Comparison of ENCODE assay signal across 13 cellular contexts in genomic region chr2:219451626-219452360, GRCh38. TPM values are rescaled to one million over a fixed set of nuclear protein-coding genes. Genes with fewer than 3 reads are reported as not detected.
DNase-seq lines count a peak whose midpoint lies in the region; ATAC-seq, FAIRE-seq and TF ChIP-seq lines count a peak whose summit lies in the region.
"Had no signal": no experiment of that assay in that cellular context is flagged by ENCODE, and none has a peak within 500 bp of the region (broad histone marks: within the 10 kb centered on the region; RNA-seq: fewer than 3 reads in every experiment).

No MANE protein-coding gene starts in this region.

- H3K9ac ChIP-seq in HCT116 (ENCODE audit: low read length) (peak overlapping the region; percentile 49), kidney (ENCODE audit: low read length in 2 of 2) (no peak overlapping the region)
- H3K9ac ChIP-seq: neural progenitor cell had no signal

- RAD21 ChIA-PET in HCT116 (lab: Charles Lee; ENCODE audit: low non-redundant PET in 1 of 2, low total read pairs in 2 of 2, uncharacterized antibody in 2 of 2, unreplicated experiment in 2 of 2) = no interaction called here

- H3K79me2 ChIP-seq in HCT116 (ENCODE audit: insufficient read depth, low read length) (no peaks in the 10 kb centered on the region; the same call in 1 of the 2 replicates), hepatocyte (no peaks in the 10 kb centered on the region)

- no TSS peak for BruUV-seq in HCT116 (replicated peaks; lab: Mats Ljungman, UMichigan)

- H3K27ac ChIP-seq in HCT116 (ENCODE audit: low read depth, low read length) (peak overlapping the region; percentile 75), hepatocyte (peak overlapping the region; percentile 84), stomach (peak overlapping the region in 4 of 5 donors; percentile 72 to 95 (median 87)), kidney (ENCODE audit: low read depth in 2 of 2, low read length in 2 of 2) (no peak overlapping the region)
- H3K27ac ChIP-seq: neural progenitor cell had no signal

- H3K9me2 ChIP-seq in HCT116 (ENCODE audit: insufficient read depth) = no peaks in the 10 kb centered on the region
- no peaks in the 10 kb centered on the region for H3K9me2 ChIP-seq in hepatocyte (replicated peaks; ENCODE audit: insufficient read depth)

- no peak for FAIRE-seq in kidney (lab: Jason Lieb, UNC)
- FAIRE-seq: GM12891 had no signal

- no peak for TF ChIP-seq CTCF in HCT116 (IDR thresholded peaks at IDR 0.05 in 2 of 3, conservative IDR thresholded peaks at IDR 0.05 in 1 of 3; ENCODE audit: borderline replicate concordance in 1 of 3, insufficient read depth in 1 of 3, low read depth in 2 of 3, low read length in 2 of 3)
- TF ChIP-seq CTCF in astrocyte of the spinal cord (IDR thresholded peaks at IDR 0.05; ENCODE audit: low read depth, low read length) = no peak
- TF ChIP-seq CTCF in hepatocyte (IDR thresholded peaks at IDR 0.05; ENCODE audit: poor library complexity) = no peak
- TF ChIP-seq CTCF in stomach (IDR thresholded peaks at IDR 0.05) = no peak
- no peak for TF ChIP-seq CTCF in kidney (IDR thresholded peaks at IDR 0.05; ENCODE audit: borderline replicate concordance, extremely low read depth, insufficient read depth)

- WGBS in hepatocyte (ENCODE audit: low lambda C conversion rate, missing lambda C conversion rate) = 93% methylated on average over 19 of the region's 21 CpGs
- WGBS in stomach, 5 donors = 62 to 82% (median 72%) methylated on average over 6 to 21 of the region's 21 CpGs

- H3K4me1 ChIP-seq in HCT116 (ENCODE audit: control insufficient read depth in 1 of 2, insufficient read depth in 2 of 2, low read length in 2 of 2) (peaks cover 26 to 42% of the 10 kb centered on the region in 2 experiments), hepatocyte (ENCODE audit: insufficient read depth) (peaks cover 16% of the 10 kb centered on the region), stomach (peaks cover 11 to 52% (median 20%) of the 10 kb centered on the region in 4 donors), kidney (ENCODE audit: control insufficient read depth in 1 of 2, insufficient read depth in 1 of 2, low read depth in 1 of 2, low read length in 2 of 2) (no peaks in the 10 kb centered on the region)

- CTCF ChIA-PET in HCT116 (lab: Charles Lee) = interaction anchor here (1.5 to 2.8 kb wide), 2 partner anchors 12 to 18 kb away, joined by 4 to 17 read pairs; partner anchors contain the start of gene SPEG

- H3K36me3 ChIP-seq in HCT116 (ENCODE audit: control insufficient read depth in 1 of 2, insufficient read depth in 2 of 2, low read length in 2 of 2) = peaks cover 0 to 4% of the 10 kb centered on the region in 2 experiments; a peak in 1 of 4 replicates
- H3K36me3 ChIP-seq in hepatocyte (replicated peaks; ENCODE audit: insufficient read depth, low read depth) = no peaks in the 10 kb centered on the region
- H3K36me3 ChIP-seq in stomach = no peaks in the 10 kb centered on the region
- H3K36me3 ChIP-seq in kidney (ENCODE audit: control insufficient read depth in 1 of 2, insufficient read depth in 2 of 2, low read length in 2 of 2) = no peaks in the 10 kb centered on the region
- H3K36me3 ChIP-seq: neural progenitor cell had no signal

- H2AFZ ChIP-seq in HCT116 (ENCODE audit: low read depth, low read length, poor library complexity, severe bottlenecking) (no peak overlapping the region), hepatocyte (no peak overlapping the region)
- H2AFZ ChIP-seq: neural progenitor cell had no signal

- H3K9me3 ChIP-seq in HCT116 (ENCODE audit: control insufficient read depth in 1 of 2, insufficient read depth in 1 of 2, low read depth in 1 of 2, low read length in 2 of 2) = no peaks in the 10 kb centered on the region
- no peaks in the 10 kb centered on the region for H3K9me3 ChIP-seq in hepatocyte (ENCODE audit: low read depth)
- no peaks in the 10 kb centered on the region for H3K9me3 ChIP-seq in stomach
- H3K9me3 ChIP-seq in kidney (ENCODE audit: control insufficient read depth in 1 of 2, low read length in 2 of 2) = no peaks in the 10 kb centered on the region

- DNase-seq in HCT116 (ENCODE audit: low read depth, low spot score) (no peak), astrocyte of the spinal cord (ENCODE audit: low read depth, low spot score) (peak; percentile 46), hepatocyte (ENCODE audit: low spot score) (no peak), stomach (no peak), kidney (no peak)
- no peak for DNase-seq in activated T-cell treated with anti-CD3 and anti-CD28 coated beads, Interleukin-2, amount 50 U/mL, for 1 hour
- DNase-seq in stimulated activated naive CD4-positive, alpha-beta T cell treated with Interleukin-2 at 50 U/mL for 16 hours (lab: John Stamatoyannopoulos, UW) = no peak
- DNase-seq: activated B cell treated with CpG ODN at 0.5 μM for 24 hours; activated naive CD4-positive, alpha-beta T cell; NCI-H2107 had no signal

- in situ Hi-C loops in astrocyte of the spinal cord (cut with HindIII; ENCODE audit: low sequenced_read_pairs) = no loop called here

- TF ChIP-seq POLR2A in HCT116 (IDR thresholded peaks at IDR 0.05; ENCODE audit: borderline replicate concordance, extremely low read depth, insufficient read depth, insufficient read length) (no peak), stomach (IDR thresholded peaks at IDR 0.05) (no peak)

- ATAC-seq in HCT116 (no peak), HG03135 (IDR thresholded peaks at IDR 0.05; ENCODE audit: unreplicated experiment) (no peak)

- H3K4me3 ChIP-seq in HCT116 (replicated peaks in 1 of 2; ENCODE audit: low read depth in 1 of 2, low read length in 2 of 2) = no peak overlapping the region
- no peak overlapping the region for H3K4me3 ChIP-seq in astrocyte of the spinal cord (ENCODE audit: low read depth, low read length)
- H3K4me3 ChIP-seq in hepatocyte = no peak overlapping the region
- no peak overlapping the region for H3K4me3 ChIP-seq in stomach
- H3K4me3 ChIP-seq in kidney (ENCODE audit: low read length in 2 of 2) = no peak overlapping the region
- H3K4me3 ChIP-seq: neural progenitor cell had no signal

- peak; percentile 61 for TF ChIP-seq EP300 in stomach (IDR thresholded peaks at IDR 0.05)

- H4K20me1 ChIP-seq in HCT116 (ENCODE audit: insufficient read depth) (no peaks in the 10 kb centered on the region), hepatocyte (ENCODE audit: insufficient read depth, poor library complexity, severe bottlenecking) (no peaks in the 10 kb centered on the region)

- H3K4me2 ChIP-seq in HCT116 (ENCODE audit: low read length) (peak overlapping the region; percentile 70), hepatocyte (no peak overlapping the region)
- H3K4me2 ChIP-seq: neural progenitor cell had no signal

- H3K27me3 ChIP-seq in HCT116 (ENCODE audit: insufficient read depth, low read length) (no peaks in the 10 kb centered on the region), hepatocyte (peaks cover 16% of the 10 kb centered on the region), stomach (peaks cover 0 to 70% (median 49%) of the 10 kb centered on the region in 3 donors)

- TF ChIP-seq RAD21 in HCT116 (IDR thresholded peaks at IDR 0.05; ENCODE audit: low read depth) = no peak

- POLR2A ChIA-PET in HCT116 (lab: Charles Lee) = no interaction called here

- intact Hi-C loops in HCT116 (cut with micrococcal nuclease) (no loop called here), stomach (cut with DNase I; ENCODE audit: low total_unique reads) (no loop called here), kidney (cut with DNase I) (no loop called here)

TF ChIP-seq in HCT116, 20 proteins besides CTCF, POLR2A, EP300 and RAD21 (continues in another document):
- TF ChIP-seq SRF (IDR thresholded peaks at IDR 0.05; ENCODE audit: low read depth) = no peak
- TF ChIP-seq SIN3A (IDR thresholded peaks at IDR 0.05; ENCODE audit: low read depth) = no peak
- TF ChIP-seq TCF7L2 (IDR thresholded peaks at IDR 0.05; ENCODE audit: borderline replicate concordance, extremely low read depth, insufficient read depth, insufficient read length) = peak; percentile 39
- no peak for TF ChIP-seq YY1 (IDR thresholded peaks at IDR 0.05; ENCODE audit: extremely low read depth, insufficient replicate concordance, low read depth, low read length)
- TF ChIP-seq CBX3 (IDR thresholded peaks at IDR 0.05; ENCODE audit: low read depth) = no peak

RNA-seq across cellular contexts. Expression of gene SPEG, which starts 17.1 kb away (rescaled TPM):
- 56.6 TPM for total RNA-seq in HCT116 (2021; ENCODE audit: unreplicated experiment)
- 52.7 and 53.2 TPM in 2 replicates for polyA plus RNA-seq in HCT116 (2012)
- 21.1 and 21.6 TPM in 2 replicates for total RNA-seq in hepatocyte
- polyA plus RNA-seq in hepatocyte = 35.8 and 40.0 TPM in 2 replicates
- total RNA-seq in stomach = 100 to 1,000 TPM in 1 of 5 donors, 10 to 100 TPM in 3, 1 to 10 TPM in 1; 7.4 to 106 (median 30.4) TPM
- 10 to 100 TPM in 1 of 3 donors, 1 to 10 TPM in 2; 9.8 to 65.1 (median 9.9) TPM for polyA plus RNA-seq in stomach
- total RNA-seq in kidney = 26.6 TPM
- 13.1 TPM for polyA plus RNA-seq in kidney (ENCODE audit: insufficient read depth, low read depth, low replicate concordance)

RNA-seq across cellular contexts. Expression of gene DES, which starts 33.6 kb away (rescaled TPM):
- total RNA-seq in HCT116 (2021; ENCODE audit: unreplicated experiment) = 4.2 TPM
- 5.4 and 7.3 TPM in 2 replicates for polyA plus RNA-seq in HCT116 (2012)
- total RNA-seq in hepatocyte = 103 and 114 TPM in 2 replicates
- 58.5 and 60.9 TPM in 2 replicates for polyA plus RNA-seq in hepatocyte
- 1,000 to 10,000 TPM; 1,078 to 5,539 (median 2,913) TPM for total RNA-seq in stomach
- 100 to 1,000 TPM; 122 to 803 (median 204) TPM for polyA plus RNA-seq in stomach
- 74.2 TPM for total RNA-seq in kidney
- 30.0 TPM for polyA plus RNA-seq in kidney (ENCODE audit: insufficient read depth, low read depth, low replicate concordance)
- total RNA-seq: activated B cell treated with CpG ODN at 0.5 μM for 24 hours had no signal

RNA-seq across cellular contexts. Expression of gene GMPPA, which starts 46.9 kb away (rescaled TPM):
- 71.8 TPM for total RNA-seq in HCT116 (2021; ENCODE audit: unreplicated experiment)
- polyA plus RNA-seq in HCT116 (2012) = 78.5 and 89.8 TPM in 2 replicates
- total RNA-seq in hepatocyte = 51.3 and 76.5 TPM in 2 replicates
- 67.8 and 75.6 TPM in 2 replicates for polyA plus RNA-seq in hepatocyte
- 100 to 1,000 TPM in 1 of 5 donors, 10 to 100 TPM in 4; 16.5 to 185 (median 24.2) TPM for total RNA-seq in stomach
- polyA plus RNA-seq in stomach = 10 to 100 TPM; 29.9 to 84.8 (median 58.2) TPM
- total RNA-seq in kidney = 33.9 TPM
- polyA plus RNA-seq in kidney (ENCODE audit: insufficient read depth, low read depth, low replicate concordance) = 53.1 TPM

Comparison
In these comparisons a context has a peak if more than half of its experiments do, and no peak if none do; other contexts are left out.
1. H3K27ac ChIP-seq: peak in HCT116 (single experiment), hepatocyte (single experiment) and stomach (4 of 5); none in kidney (0 of 2).
2. RNA of gene DES, which starts 33.6 kb away (total RNA-seq): 1,078 to 5,539 TPM in stomach, 103 to 114 TPM in hepatocyte and 74.2 TPM in kidney (single experiment); 4.2 TPM in HCT116 (single experiment); every median in the first group is over 10 times any median in the second.